Comparison of ENCODE assay signal across 8 cellular contexts in genomic region chr13:27620377-27621115, GRCh38. TPM values are rescaled to one million over a fixed set of nuclear protein-coding genes. Genes with fewer than 3 reads are reported as not detected.
DNase-seq lines count a peak whose midpoint lies in the region; ATAC-seq, FAIRE-seq and TF ChIP-seq lines count a peak whose summit lies in the region.

Gene LNX2 (minus strand): TSS chr13:27620529. CDS start chr13:27581703, 38,826 bp downstream.

- H3K4me1 ChIP-seq in OCI-LY3 (ENCODE audit: low read length) (peaks cover 42% of the 10 kb centered on the region), mononuclear cell (ENCODE audit: insufficient read depth, low read length) (peaks cover 40% of the 10 kb centered on the region)

- H3K27me3 ChIP-seq in OCI-LY3 (ENCODE audit: low read depth, low read length) (no peaks in the 10 kb centered on the region), mononuclear cell (ENCODE audit: insufficient read depth, low read length) (no peaks in the 10 kb centered on the region)

- H3K4me3 ChIP-seq in OCI-LY3 (ENCODE audit: low read length) (peak within 1 kb of the TSS; percentile 91), mononuclear cell (ENCODE audit: low read length) (peak within 1 kb of the TSS; percentile 82)

- H4K20me1 ChIP-seq in OCI-LY3 (ENCODE audit: insufficient read depth, low read length) = peaks cover 59% of the 10 kb centered on the region

- H2AFZ ChIP-seq in OCI-LY3 (ENCODE audit: low read depth, low read length) = peak within 1 kb of the TSS; percentile 30

- TF ChIP-seq CTCF in D721Med (IDR thresholded peaks at IDR 0.05; ENCODE audit: insufficient read depth, missing control alignments) (no peak), OCI-LY3 (IDR thresholded peaks at IDR 0.05; ENCODE audit: low read depth, low read length) (no peak)

- no peaks in the 10 kb centered on the region for H3K9me3 ChIP-seq in OCI-LY3 (ENCODE audit: insufficient read depth, low read length)
- no peaks in the 10 kb centered on the region for H3K9me3 ChIP-seq in mononuclear cell (ENCODE audit: low read depth, low read length)

- H3K27ac ChIP-seq in OCI-LY3 (ENCODE audit: low read length) = peak within 1 kb of the TSS; percentile 93

- peak; percentile 89 for ATAC-seq in GM21515 (IDR thresholded peaks at IDR 0.05; ENCODE audit: unreplicated experiment)

- peak; percentile 80 for DNase-seq in D721Med (ENCODE audit: insufficient read length, low spot score)
- peak; percentile 86 for DNase-seq in HuH-7.5 (ENCODE audit: low spot score)
- DNase-seq in activated T-cell treated with anti-CD3 and anti-CD28 coated beads for 24 hours (ENCODE audit: low read depth) = peak; percentile 97
- peak; percentile 94 for DNase-seq in epidermal melanocyte (ENCODE audit: insufficient read length, low spot score)
- DNase-seq in stimulated activated CD8-positive, alpha-beta memory T cell treated with anti-CD3 and anti-CD28 coated beads, Interleukin-2, amount 100 ng/mL, for 48 hours (ENCODE audit: low read depth in 2 of 2) = peak; percentile 94 to 97

- FAIRE-seq in D721Med (lab: Jason Lieb, UNC) = no peak

- H3K9ac ChIP-seq in OCI-LY3 (ENCODE audit: low read length) = peak within 1 kb of the TSS; percentile 85

- peaks cover 33% of the 10 kb centered on the region for H3K36me3 ChIP-seq in OCI-LY3 (replicated peaks; ENCODE audit: low read depth, low read length)

- H3K4me2 ChIP-seq in OCI-LY3 (ENCODE audit: low read length) = peak within 1 kb of the TSS; percentile 87

- H3K79me2 ChIP-seq in OCI-LY3 (ENCODE audit: low read length) = peaks cover 95% of the 10 kb centered on the region

RNA-seq across cellular contexts. Expression of gene LNX2, which starts in this region (rescaled TPM):
- 4.8 TPM for total RNA-seq in mononuclear cell

Comparison
In these comparisons a context has a peak if more than half of its experiments do, and no peak if none do; other contexts are left out.
1. Peak in every context shown above with its lines: DNase-seq, ATAC-seq, H3K4me3 ChIP-seq and H3K27ac ChIP-seq.